3 cellular contexts compared by ENCODE assay signal in the genomic region with DNA sequence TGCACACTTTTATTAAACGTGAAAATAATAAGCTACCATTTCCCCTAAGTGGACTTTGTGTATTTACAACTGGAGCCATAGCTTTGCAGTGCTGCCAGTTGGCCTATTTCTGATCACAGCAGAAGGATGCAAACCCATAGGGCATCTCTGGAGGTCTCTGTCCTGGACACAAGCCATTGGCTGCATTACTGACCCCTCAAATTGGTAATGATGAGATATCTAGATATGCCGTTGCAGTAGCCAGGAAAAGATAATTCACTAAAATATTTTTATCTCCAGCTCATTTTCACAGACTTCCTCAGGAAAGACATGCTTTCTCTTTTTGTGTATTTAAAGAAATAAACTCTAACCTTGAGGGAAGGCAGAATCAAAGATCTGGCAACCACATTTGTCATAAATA.
"Had no signal": no experiment of that assay in that cellular context is flagged by ENCODE, and none has a peak within 500 bp of the region (broad histone marks: within the 10 kb centered on the region; RNA-seq: fewer than 3 reads in every experiment).

No MANE protein-coding gene starts in this region.

- ATAC-seq: GM12878 had no signal

- DNase-seq: GDM1, GF-D8 had no signal

- H3K4me3 ChIP-seq: GM12878 had no signal
